In genomic region chr16:76456016-76456415, GRCh38 we compare ENCODE assay signal across 9 cellular contexts.
"Had no signal": no experiment of that assay in that cellular context is flagged by ENCODE, and none has a peak within 500 bp of the region (broad histone marks: within the 10 kb centered on the region; RNA-seq: fewer than 3 reads in every experiment).

No MANE protein-coding gene starts in this region.

- H3K27ac Mint-ChIP-seq: HFFc6, IgD-negative memory B cell had no signal

- H3K4me3 Mint-ChIP-seq: HFFc6, IgD-negative memory B cell had no signal

- H3K4me3 ChIP-seq: GM23248, HAP-1 had no signal

- H3K9ac ChIP-seq: GM23248 had no signal

- DNase-seq: GM23248, GOT3, H7, HFFc6 had no signal

- H3K27me3 Mint-ChIP-seq: IgD-negative memory B cell had no signal

- H2AFZ ChIP-seq: GM23248 had no signal

- H3K36me3 Mint-ChIP-seq: IgD-negative memory B cell had no signal

- H3K36me3 ChIP-seq: HAP-1 had no signal

- H3K27ac ChIP-seq: GM23248, HL-60 had no signal

- ATAC-seq: HCT116, HepG2 had no signal

- H3K4me1 ChIP-seq: HAP-1 had no signal

- H3K9me3 ChIP-seq: HAP-1 had no signal
